15 cellular contexts compared by ENCODE assay signal in genomic region chr9:125085703-125086477, GRCh38.
"Had no signal": no experiment of that assay in that cellular context is flagged by ENCODE, and none has a peak within 500 bp of the region (broad histone marks: within the 10 kb centered on the region; RNA-seq: fewer than 3 reads in every experiment).

No MANE protein-coding gene starts in this region.

- H3K4me1 ChIP-seq: spleen, testis, upper lobe of left lung had no signal

- FAIRE-seq: colon had no signal

- H3K9me3 ChIP-seq: testis had no signal

- H3K27ac ChIP-seq: spleen, testis, upper lobe of left lung had no signal

- H3K4me3 ChIP-seq: dorsolateral prefrontal cortex, spleen, testis, upper lobe of left lung had no signal

- ATAC-seq: stimulated activated memory B cell treated with anti-CD40 and anti-IgM and Interleukin-4, amounts not matched to agents 10 μg/mL and 1 μg/mL and 100 μg/mL, for 72 hours had no signal

- H3K27me3 ChIP-seq: dorsolateral prefrontal cortex, spleen, testis, upper lobe of left lung had no signal

- H3K36me3 ChIP-seq: upper lobe of left lung had no signal

- DNase-seq: activated B cell treated with CpG ODN at 0.5 μM for 24 hours; activated CD4-positive, alpha-beta memory T cell treated with anti-CD3 and anti-CD28 coated beads for 36 hours; activated CD4-positive, alpha-beta T cell treated with anti-CD3 and anti-CD28 coated beads for 4 hours; activated naive CD8-positive, alpha-beta T cell treated with anti-CD3 and anti-CD28 coated beads, Interleukin-2, amount 10 ng/mL, durations not matched to agents 7 days and 5 days; activated T-cell treated with anti-CD3 and anti-CD28 coated beads for 4 hours; amygdala; dorsolateral prefrontal cortex; mammary epithelial cell; nephron progenitor cell; spleen; stimulated activated CD4-positive, alpha-beta T cell treated with anti-CD3 and anti-CD28 coated beads, Interleukin-4, amount 100 ng/mL, for 4 hours; testis; upper lobe of left lung had no signal
